Comparison of ENCODE assay signal across 1 cellular context in genomic region chr10:14436233-14436632, GRCh38.
TF ChIP-seq lines count a peak whose summit lies in the region.

No MANE protein-coding gene starts in this region.

TF ChIP-seq in K562, 482 proteins besides CTCF, POLR2A, EP300 and RAD21 (continued from another document):
- no peak for TF ChIP-seq THRA (IDR thresholded peaks at IDR 0.05)
- TF ChIP-seq KHSRP (IDR thresholded peaks at IDR 0.05): no peak
- no peak for TF ChIP-seq FOSL1 (tag; conservative IDR thresholded peaks at IDR 0.05)
- TF ChIP-seq SMAD4 (CRISPR knock-in tag; conservative IDR thresholded peaks at IDR 0.05): no peak
- peak in 1 of 2 experiments; percentile 46; a peak in 1 of 4 replicates for TF ChIP-seq RCOR1 (IDR thresholded peaks at IDR 0.05; ENCODE audit: borderline replicate concordance in 1 of 2, low read depth in 2 of 2, low read length in 2 of 2)
- TF ChIP-seq ZBTB9 (CRISPR knock-in tag; IDR thresholded peaks at IDR 0.05): no peak
- TF ChIP-seq MCM3 (IDR thresholded peaks at IDR 0.05): no peak
- TF ChIP-seq ETV6 (IDR thresholded peaks at IDR 0.05; ENCODE audit: borderline replicate concordance in 1 of 2, low read depth in 2 of 2, low read length in 1 of 2): no peak
- no peak for TF ChIP-seq ETV6 (CRISPR knock-in tag; IDR thresholded peaks at IDR 0.05; ENCODE audit: borderline replicate concordance)
- TF ChIP-seq ZNF165 (CRISPR knock-in tag; IDR thresholded peaks at IDR 0.05; ENCODE audit: borderline replicate concordance): no peak
- TF ChIP-seq PHF21A (IDR thresholded peaks at IDR 0.05; ENCODE audit: borderline replicate concordance, low read depth): no peak
- TF ChIP-seq RERE (CRISPR knock-in tag; IDR thresholded peaks at IDR 0.05; ENCODE audit: borderline replicate concordance): no peak
- peak; percentile 53 for TF ChIP-seq SMARCA4 (IDR thresholded peaks at IDR 0.05)
- no peak for TF ChIP-seq TSHZ1 (CRISPR knock-in tag; IDR thresholded peaks at IDR 0.05)
- no peak for TF ChIP-seq TBP (optimal IDR thresholded peaks at IDR 0.05; ENCODE audit: low read depth, low read length)
- TF ChIP-seq SUPT5H (IDR thresholded peaks at IDR 0.05): no peak
- TF ChIP-seq HDAC1 (IDR thresholded peaks at IDR 0.05): 0 out of 4 replicates have a peak, but pooled peaks of 1 of the 2 experiments have one; percentile 16
- TF ChIP-seq NFRKB (IDR thresholded peaks at IDR 0.05; ENCODE audit: low read depth): no peak
- peak; percentile 60; the same call in 1 of the 2 replicates for TF ChIP-seq NCOR1 (IDR thresholded peaks at IDR 0.05)
- TF ChIP-seq GTF3C2 (IDR thresholded peaks at IDR 0.05; ENCODE audit: borderline replicate concordance, extremely low read depth, insufficient read length): no peak
- 0 out of 2 replicates have a peak, but pooled peaks have one; percentile 15 for TF ChIP-seq LEF1 (IDR thresholded peaks at IDR 0.05)
- TF ChIP-seq HSF4 (CRISPR knock-in tag; IDR thresholded peaks at IDR 0.05; ENCODE audit: borderline replicate concordance): no peak
- TF ChIP-seq NCOA2 (IDR thresholded peaks at IDR 0.05; ENCODE audit: partially characterized antibody in 2 of 2): no peak
- no peak for TF ChIP-seq ZNF740 (CRISPR knock-in tag; IDR thresholded peaks at IDR 0.05)
- no peak for TF ChIP-seq ZNF740 (tag; IDR thresholded peaks at IDR 0.05)
- TF ChIP-seq ZNF79 (CRISPR knock-in tag; IDR thresholded peaks at IDR 0.05; ENCODE audit: low read depth): no peak
- TF ChIP-seq MXD1 (CRISPR knock-in tag; IDR thresholded peaks at IDR 0.05; ENCODE audit: borderline replicate concordance, poor library complexity, severe bottlenecking): no peak
